ENCODE assay signal across 8 cellular contexts in genomic region chr6:28586273-28586672, GRCh38.
A peak's percentile ranks its signal among the peaks of the same experiment; 100 is the strongest.
DNase-seq lines count a peak whose midpoint lies in the region; ATAC-seq and TF ChIP-seq lines count a peak whose summit lies in the region.

No MANE protein-coding gene starts in this region.

- no peak overlapping the region for H2BK12ac ChIP-seq in mesenchymal stem cell (ENCODE audit: low read length in 2 of 2)

- H2BK120ac ChIP-seq in mesenchymal stem cell (ENCODE audit: low read depth, low read length) = no peak overlapping the region

- peaks cover 11% of the 10 kb centered on the region for H3K4me1 ChIP-seq in left ventricle myocardium inferior
- H3K4me1 ChIP-seq in mesenchymal stem cell (ENCODE audit: control insufficient read depth, insufficient read depth, low read depth, low read length) = peaks cover 11% of the 10 kb centered on the region
- peaks cover 19% of the 10 kb centered on the region for H3K4me1 ChIP-seq in vagina

- H4K8ac ChIP-seq in mesenchymal stem cell (ENCODE audit: low read length) = no peak overlapping the region

- peaks cover 13% of the 10 kb centered on the region for H3K79me1 ChIP-seq in mesenchymal stem cell (replicated peaks; ENCODE audit: low read length, poor library complexity, severe bottlenecking)

- H3K18ac ChIP-seq in mesenchymal stem cell (ENCODE audit: low read depth in 1 of 2, low read length in 2 of 2) = no peak overlapping the region

- no peak for DNase-seq in left ventricle myocardium inferior
- no peak for DNase-seq in Right ventricle myocardium superior
- no peak for DNase-seq in brain microvascular endothelial cell
- no peak for DNase-seq in mesenchymal stem cell
- no peak for DNase-seq in vagina (ENCODE audit: extremely low spot score in 2 of 2)
- no peak for DNase-seq in NCI-H1694 treated with DMSO at 0.1 percent for 48 hours (lab: John Stamatoyannopoulos, UW)
- no peak for DNase-seq in iPS-NIHi11 (ENCODE audit: low spot score)

- in situ Hi-C loops in brain microvascular endothelial cell (cut with HindIII; ENCODE audit: low pct_ligation_motif_present, low sequenced_read_pairs) = no loop called here

- no peak overlapping the region for H4K91ac ChIP-seq in mesenchymal stem cell (ENCODE audit: low read length)

- intact Hi-C loops in left ventricle myocardium inferior (cut with micrococcal nuclease) = no loop called here
- intact Hi-C loops in Right ventricle myocardium superior (cut with DNase I) = no loop called here
- intact Hi-C loops in vagina (cut with DNase I) = no loop called here

- H3K9me3 ChIP-seq in left ventricle myocardium inferior (replicated peaks) (no peaks in the 10 kb centered on the region), mesenchymal stem cell (ENCODE audit: control insufficient read depth, low read length) (no peaks in the 10 kb centered on the region), vagina (no peaks in the 10 kb centered on the region)

- H3K14ac ChIP-seq in mesenchymal stem cell (ENCODE audit: low read length in 2 of 2) = no peak overlapping the region

- no peak overlapping the region for H3K9ac ChIP-seq in mesenchymal stem cell (ENCODE audit: low read length)

- ATAC-seq in Right ventricle myocardium superior (ENCODE audit: poor library complexity) (no peak), HG03378 (IDR thresholded peaks at IDR 0.05; ENCODE audit: unreplicated experiment) (no peak)

- H3K27me3 ChIP-seq in left ventricle myocardium inferior (ENCODE audit: low read depth) = peaks cover 73% of the 10 kb centered on the region
- no peaks in the 10 kb centered on the region for H3K27me3 ChIP-seq in brain microvascular endothelial cell (replicated peaks)
- H3K27me3 ChIP-seq in mesenchymal stem cell (ENCODE audit: control insufficient read depth in 1 of 2, insufficient read depth in 1 of 2, low read length in 2 of 2) = peaks cover 0 to 13% of the 10 kb centered on the region in 2 experiments
- H3K27me3 ChIP-seq in vagina = no peaks in the 10 kb centered on the region

- H2BK15ac ChIP-seq in mesenchymal stem cell (ENCODE audit: low read depth, poor library complexity, severe bottlenecking) = no peak overlapping the region

- H3K27ac ChIP-seq in left ventricle myocardium inferior (replicated peaks) (no peak overlapping the region), brain microvascular endothelial cell (no peak overlapping the region), mesenchymal stem cell (ENCODE audit: low read length, poor library complexity, severe bottlenecking) (no peak overlapping the region), vagina (no peak overlapping the region)

- no peak overlapping the region for H2AFZ ChIP-seq in mesenchymal stem cell (ENCODE audit: low read depth, low read length)

- H2AK5ac ChIP-seq in mesenchymal stem cell (ENCODE audit: low read length, severe bottlenecking) = no peak overlapping the region

- TF ChIP-seq CTCF in left ventricle myocardium inferior (IDR thresholded peaks at IDR 0.05; ENCODE audit: borderline replicate concordance) (no peak), brain microvascular endothelial cell (IDR thresholded peaks at IDR 0.05; ENCODE audit: low read depth, low read length, missing control alignments) (no peak), vagina (IDR thresholded peaks at IDR 0.05) (no peak)

- H3K36me3 ChIP-seq in left ventricle myocardium inferior (no peaks in the 10 kb centered on the region), brain microvascular endothelial cell (replicated peaks) (no peaks in the 10 kb centered on the region), mesenchymal stem cell (ENCODE audit: control insufficient read depth in 1 of 2, insufficient read depth in 2 of 2, low read depth in 1 of 2, low read length in 2 of 2) (no peaks in the 10 kb centered on the region), vagina (no peaks in the 10 kb centered on the region)

- no peak overlapping the region for H2BK5ac ChIP-seq in mesenchymal stem cell (ENCODE audit: low read depth, low read length, poor library complexity, severe bottlenecking)

- H3K4ac ChIP-seq in mesenchymal stem cell (ENCODE audit: low read depth in 1 of 2, low read length in 2 of 2) = no peak overlapping the region

- H3K4me3 ChIP-seq in left ventricle myocardium inferior (peak overlapping the region; percentile 74), brain microvascular endothelial cell (ENCODE audit: low read depth, low read length) (peak overlapping the region; percentile 77), mesenchymal stem cell (ENCODE audit: insufficient read depth in 1 of 2, low read depth in 1 of 2, low read length in 2 of 2) (peak overlapping the region in 1 of 2 experiments; percentile 80), vagina (peak overlapping the region; percentile 55 to 57)

- H3K23ac ChIP-seq in mesenchymal stem cell (ENCODE audit: low read length in 2 of 2) = no peak overlapping the region

- no peak for TF ChIP-seq POLR2A in vagina (IDR thresholded peaks at IDR 0.05)

- peak overlapping the region; percentile 69 for H3K4me2 ChIP-seq in mesenchymal stem cell (ENCODE audit: low read length, poor library complexity, severe bottlenecking)

- WGBS in mesenchymal stem cell = 57% methylated on average over 6 of the region's 6 CpGs
